ENCODE assay signal across 33 cellular contexts in genomic region chr20:8254911-8255582, GRCh38.
DNase-seq lines count a peak whose midpoint lies in the region; ATAC-seq, FAIRE-seq and TF ChIP-seq lines count a peak whose summit lies in the region.
"Had no signal": no experiment of that assay in that cellular context is flagged by ENCODE, and none has a peak within 500 bp of the region (broad histone marks: within the 10 kb centered on the region; RNA-seq: fewer than 3 reads in every experiment).

No MANE protein-coding gene starts in this region.

- H3K4me1 ChIP-seq in H1 (replicated peaks in 1 of 4; ENCODE audit: control insufficient read depth in 3 of 4, insufficient read depth in 4 of 4, low read length in 3 of 4) (no peaks in the 10 kb centered on the region), OCI-LY7 (ENCODE audit: insufficient read depth, low read length, poor library complexity, severe bottlenecking) (peaks cover 12% of the 10 kb centered on the region)
- H3K4me1 ChIP-seq: A549, right atrium auricular region had no signal

- H3K9me3 Mint-ChIP-seq in CD4-positive, alpha-beta T cell = no peaks in the 10 kb centered on the region
- no peaks in the 10 kb centered on the region for H3K9me3 Mint-ChIP-seq in progenitor cell of endocrine pancreas (ENCODE audit: low read depth)
- no peaks in the 10 kb centered on the region for H3K9me3 Mint-ChIP-seq in activated CD8-positive, alpha-beta T cell treated with anti-CD3 and anti-CD28 coated beads for 36 hours
- H3K9me3 Mint-ChIP-seq: activated CD4-positive, alpha-beta T cell treated with anti-CD3 and anti-CD28 coated beads, Interleukin-2, amount 10 ng/mL, durations not matched to agents 7 days and 5 days; central memory CD8-positive, alpha-beta T cell; endodermal cell; stimulated activated naive CD8-positive, alpha-beta T cell treated with anti-CD3 and anti-CD28 coated beads, Interleukin-15, amount 100 ng/mL, for 72 hours; WTC11 had no signal

- WGBS in H1 (ENCODE audit: extremely low coverage in 1 of 2, insufficient coverage in 1 of 2, insufficient read length in 1 of 2, insufficient replicate concordance in 2 of 2, low coverage in 1 of 2, low lambda C conversion rate in 2 of 2, missing lambda C conversion rate in 1 of 2), 2 experiments = 84% methylated on average over 4 of the region's 4 CpGs; no CpG with 5 or more reads in 1 of the 2 experiments

- no peak overlapping the region for H2BK12ac ChIP-seq in H1 (ENCODE audit: low read depth, low read length)

- H3K9ac ChIP-seq in H1 (replicated peaks in 1 of 4; ENCODE audit: extremely low read depth in 1 of 4, low read depth in 3 of 4, low read length in 3 of 4) = no peak overlapping the region
- H3K9ac ChIP-seq: BLaER1, parathyroid adenoma had no signal

- no peak for ATAC-seq in CD4-positive, alpha-beta T cell (ENCODE audit: poor library complexity)
- ATAC-seq in activated CD8-positive, alpha-beta T cell treated with anti-CD3 and anti-CD28 coated beads for 36 hours = no peak
- ATAC-seq: A549; K562; left lobe of liver; stimulated activated naive CD8-positive, alpha-beta T cell treated with anti-CD3 and anti-CD28 coated beads, Interleukin-15, amount 100 ng/mL, for 72 hours; WTC11 had no signal

- no peaks in the 10 kb centered on the region for H3K79me1 ChIP-seq in H1 (ENCODE audit: low read depth, low read length)

- POLR2A ChIA-PET in AG04450 (lab: Yijun Ruan, JAX) (no interaction called here), H1 (lab: Charles Lee; ENCODE audit: partially characterized antibody) (no interaction called here), OCI-LY7 (lab: Charles Lee) (no interaction called here)
- POLR2A ChIA-PET in CD4-positive, alpha-beta T cell (lab: Charles Lee) = no interaction called here
- POLR2A ChIA-PET in activated CD8-positive, alpha-beta T cell treated with anti-CD3 and anti-CD28 coated beads for 36 hours (lab: Charles Lee) = interaction anchor here (0.7 kb wide), 1 partner anchor 447 kb away, joined by 3 read pairs; no protein-coding TSS in a partner anchor

- no peak overlapping the region for H2BK15ac ChIP-seq in H1 (ENCODE audit: low read length)

- no peaks in the 10 kb centered on the region for H3K27me3 Mint-ChIP-seq in CD4-positive, alpha-beta T cell
- H3K27me3 Mint-ChIP-seq in progenitor cell of endocrine pancreas = no peaks in the 10 kb centered on the region
- no peaks in the 10 kb centered on the region for H3K27me3 Mint-ChIP-seq in activated CD8-positive, alpha-beta T cell treated with anti-CD3 and anti-CD28 coated beads for 36 hours
- H3K27me3 Mint-ChIP-seq: activated CD4-positive, alpha-beta T cell treated with anti-CD3 and anti-CD28 coated beads, Interleukin-2, amount 10 ng/mL, durations not matched to agents 7 days and 5 days; activated naive CD8-positive, alpha-beta T cell; central memory CD8-positive, alpha-beta T cell; stimulated activated naive CD8-positive, alpha-beta T cell treated with anti-CD3 and anti-CD28 coated beads, Interleukin-15, amount 100 ng/mL, for 72 hours had no signal

- H3K9me2 ChIP-seq in OCI-LY7 (ENCODE audit: insufficient read depth, low read length) = no peaks in the 10 kb centered on the region

- no peak overlapping the region for H2BK120ac ChIP-seq in H1 (replicated peaks; ENCODE audit: low read depth, low read length)

- no peaks in the 10 kb centered on the region for H3K23me2 ChIP-seq in H1 (ENCODE audit: low read depth, low read length)

- BruUV-seq in OCI-LY7 (replicated peaks; lab: Mats Ljungman, UMichigan) = no TSS peak

- no peaks in the 10 kb centered on the region for H3K36me3 ChIP-seq in H1 (ENCODE audit: control insufficient read depth in 2 of 4, insufficient read depth in 4 of 4, low read length in 3 of 4)
- no peaks in the 10 kb centered on the region for H3K36me3 ChIP-seq in OCI-LY7 (ENCODE audit: insufficient read depth, low read length)
- H3K36me3 ChIP-seq: BLaER1, right atrium auricular region, thoracic aorta had no signal

- H2BK20ac ChIP-seq in H1 (ENCODE audit: low read length) = no peak overlapping the region

- no peak for TF ChIP-seq CTCF in AG04450 (IDR thresholded peaks at IDR 0.05; ENCODE audit: low read depth, low read length)
- no peak for TF ChIP-seq CTCF in H1 (IDR thresholded peaks at IDR 0.05; ENCODE audit: control extremely low read depth in 1 of 3, insufficient read depth in 1 of 3, low read depth in 1 of 3, low read length in 3 of 3)
- TF ChIP-seq CTCF in foreskin fibroblast (IDR thresholded peaks at IDR 0.05; ENCODE audit: low read depth, low read length) = no peak
- no peak for TF ChIP-seq CTCF in OCI-LY7 (conservative IDR thresholded peaks at IDR 0.05; ENCODE audit: low read length)
- TF ChIP-seq CTCF in CD4-positive, alpha-beta T cell (IDR thresholded peaks at IDR 0.05) = no peak
- TF ChIP-seq CTCF in progenitor cell of endocrine pancreas (IDR thresholded peaks at IDR 0.05; ENCODE audit: unreplicated experiment) = no peak
- TF ChIP-seq CTCF in activated CD8-positive, alpha-beta T cell treated with anti-CD3 and anti-CD28 coated beads for 36 hours (IDR thresholded peaks at IDR 0.05) = no peak

- no peak overlapping the region for H3K14ac ChIP-seq in H1 (ENCODE audit: insufficient read length)

- CTCF ChIA-PET in AG04450 (lab: Charles Lee) (no interaction called here), H1 (lab: Charles Lee; ENCODE audit: partially characterized antibody) (no interaction called here), OCI-LY7 (lab: Charles Lee; ENCODE audit: unreplicated experiment) (no interaction called here)
- CTCF ChIA-PET in CD4-positive, alpha-beta T cell (lab: Charles Lee) = no interaction called here
- CTCF ChIA-PET in activated CD8-positive, alpha-beta T cell treated with anti-CD3 and anti-CD28 coated beads for 36 hours (lab: Charles Lee) = no interaction called here

- no peaks in the 10 kb centered on the region for H4K20me1 ChIP-seq in H1 (replicated peaks in 1 of 2; ENCODE audit: control insufficient read depth in 1 of 2, insufficient read depth in 2 of 2, low read length in 2 of 2)
- no peaks in the 10 kb centered on the region for H4K20me1 ChIP-seq in OCI-LY7 (ENCODE audit: insufficient read depth, low read length)
- H4K20me1 ChIP-seq: BLaER1 had no signal

- TF ChIP-seq RAD21 in H1 (IDR thresholded peaks at IDR 0.05 in 1 of 2, conservative IDR thresholded peaks at IDR 0.05 in 1 of 2; ENCODE audit: low read depth in 2 of 2, low read length in 2 of 2) = no peak

- H4K5ac ChIP-seq in H1 (ENCODE audit: insufficient read length, low read depth, low read length) = no peak overlapping the region

- H3K4me3 ChIP-seq in AG04450 (ENCODE audit: low read depth, low read length) = no peak overlapping the region
- H3K4me3 ChIP-seq in H1 (ENCODE audit: extremely low read depth in 1 of 4, insufficient read depth in 2 of 4, low read depth in 3 of 4, low read length in 4 of 4) = no peak overlapping the region
- no peak overlapping the region for H3K4me3 ChIP-seq in foreskin fibroblast (ENCODE audit: low read depth in 1 of 2, low read length in 2 of 2)
- no peak overlapping the region for H3K4me3 ChIP-seq in OCI-LY7 (ENCODE audit: low read depth, low read length, poor library complexity, severe bottlenecking)
- H3K4me3 ChIP-seq: A549, BLaER1, K562, right atrium auricular region, thoracic aorta had no signal

- H3K23ac ChIP-seq in H1 (ENCODE audit: insufficient read length) = peak overlapping the region; percentile 92

- H2AFZ ChIP-seq in H1 (ENCODE audit: low read length) (no peak overlapping the region), OCI-LY7 (ENCODE audit: low read length) (no peak overlapping the region)
- H2AFZ ChIP-seq: parathyroid adenoma had no signal

- H3K27ac ChIP-seq in AG04450 (ENCODE audit: low read depth, low read length) = no peak overlapping the region
- H3K27ac ChIP-seq in H1 (ENCODE audit: low read depth, low read length) = no peak overlapping the region
- no peak overlapping the region for H3K27ac ChIP-seq in OCI-LY7 (ENCODE audit: low read depth, low read length, poor library complexity, severe bottlenecking)
- H3K27ac ChIP-seq in CD4-positive, alpha-beta T cell (ENCODE audit: low read depth, low read length) = no peak overlapping the region
- H3K27ac ChIP-seq: A549, BLaER1, parathyroid adenoma, right atrium auricular region, thoracic aorta had no signal

- no peaks in the 10 kb centered on the region for H3K4me1 Mint-ChIP-seq in CD4-positive, alpha-beta T cell (ENCODE audit: low read depth)
- peaks cover 17% of the 10 kb centered on the region for H3K4me1 Mint-ChIP-seq in progenitor cell of endocrine pancreas (ENCODE audit: low read depth)
- no peaks in the 10 kb centered on the region for H3K4me1 Mint-ChIP-seq in activated CD8-positive, alpha-beta T cell treated with anti-CD3 and anti-CD28 coated beads for 36 hours (ENCODE audit: low read depth)
- H3K4me1 Mint-ChIP-seq: activated CD4-positive, alpha-beta T cell treated with anti-CD3 and anti-CD28 coated beads, Interleukin-2, amount 10 ng/mL, durations not matched to agents 7 days and 5 days; endodermal cell; stimulated activated naive CD8-positive, alpha-beta T cell treated with anti-CD3 and anti-CD28 coated beads, Interleukin-15, amount 100 ng/mL, for 72 hours; WTC11 had no signal

- no peaks in the 10 kb centered on the region for H3K36me3 Mint-ChIP-seq in CD4-positive, alpha-beta T cell (ENCODE audit: low read depth)
- H3K36me3 Mint-ChIP-seq in progenitor cell of endocrine pancreas (ENCODE audit: insufficient read depth) = no peaks in the 10 kb centered on the region
- no peaks in the 10 kb centered on the region for H3K36me3 Mint-ChIP-seq in activated CD8-positive, alpha-beta T cell treated with anti-CD3 and anti-CD28 coated beads for 36 hours (ENCODE audit: low read depth)
- H3K36me3 Mint-ChIP-seq: activated naive CD8-positive, alpha-beta T cell; WTC11 had no signal

- no peak for TF ChIP-seq POLR2A in H1 (IDR thresholded peaks at IDR 0.05; ENCODE audit: control extremely low read depth in 1 of 2, low read depth in 2 of 2, low read length in 2 of 2)

- H2AK5ac ChIP-seq in H1 (ENCODE audit: low read depth, low read length) = no peak overlapping the region

- H3K27ac Mint-ChIP-seq in CD4-positive, alpha-beta T cell = no peak overlapping the region
- no peak overlapping the region for H3K27ac Mint-ChIP-seq in progenitor cell of endocrine pancreas
- H3K27ac Mint-ChIP-seq in activated CD8-positive, alpha-beta T cell treated with anti-CD3 and anti-CD28 coated beads for 36 hours = no peak overlapping the region
- H3K27ac Mint-ChIP-seq: activated CD4-positive, alpha-beta T cell treated with anti-CD3 and anti-CD28 coated beads, Interleukin-2, amount 10 ng/mL, durations not matched to agents 7 days and 5 days; activated naive CD8-positive, alpha-beta T cell; endodermal cell; stimulated activated naive CD8-positive, alpha-beta T cell treated with anti-CD3 and anti-CD28 coated beads, Interleukin-15, amount 100 ng/mL, for 72 hours; WTC11 had no signal

- H3K9me3 ChIP-seq in AG04450 (ENCODE audit: control insufficient read depth, insufficient read depth, low read length) (no peaks in the 10 kb centered on the region), H1 (ENCODE audit: insufficient read depth in 2 of 2, low read depth in 1 of 2, low read length in 1 of 2) (no peaks in the 10 kb centered on the region), OCI-LY7 (ENCODE audit: low read length) (no peaks in the 10 kb centered on the region)
- no peaks in the 10 kb centered on the region for H3K9me3 ChIP-seq in CD4-positive, alpha-beta T cell (ENCODE audit: control insufficient read depth, low read length)
- H3K9me3 ChIP-seq: A549, BLaER1, right atrium auricular region, thoracic aorta had no signal

- H3K79me2 ChIP-seq in H1 (ENCODE audit: control insufficient read depth in 1 of 2, insufficient read depth in 2 of 2, low read length in 2 of 2) (no peaks in the 10 kb centered on the region), OCI-LY7 (ENCODE audit: insufficient read depth, low read depth, low read length) (no peaks in the 10 kb centered on the region)

- no peak overlapping the region for H3K4ac ChIP-seq in H1 (replicated peaks; ENCODE audit: insufficient read length, low read depth, low read length)

- no peak overlapping the region for H3K56ac ChIP-seq in H1 (replicated peaks; ENCODE audit: insufficient read length, low read depth, low read length)

- H3K4me2 ChIP-seq in H1 (ENCODE audit: insufficient read depth in 1 of 2, low read depth in 2 of 2, low read length in 2 of 2) = no peak overlapping the region
- H3K4me2 ChIP-seq in OCI-LY7 (ENCODE audit: low read length) = no peak overlapping the region
- H3K4me2 ChIP-seq: A549, BLaER1 had no signal

- no peak overlapping the region for H2BK5ac ChIP-seq in H1 (ENCODE audit: low read depth, low read length)

- H4K91ac ChIP-seq in H1 (replicated peaks; ENCODE audit: insufficient read length, low read length) = no peak overlapping the region

- no peak for FAIRE-seq in H1 (lab: Jason Lieb, UNC)
- FAIRE-seq: G401.6, HTR-8/SVneo, islet of Langerhans, K562, urothelium cell line had no signal

- intact Hi-C loops in OCI-LY7 (cut with micrococcal nuclease; ENCODE audit: unreplicated experiment) = loop anchor here (5.0 kb wide), 1 partner anchor 208 kb away; no protein-coding TSS in a partner anchor
- intact Hi-C loops in CD4-positive, alpha-beta T cell (cut with DNase I, micrococcal nuclease) = no loop called here
- intact Hi-C loops in activated CD8-positive, alpha-beta T cell treated with anti-CD3 and anti-CD28 coated beads for 36 hours (cut with micrococcal nuclease) = no loop called here

- no peaks in the 10 kb centered on the region for H3K27me3 ChIP-seq in AG04450 (ENCODE audit: control insufficient read depth, insufficient read depth, low read length)
- H3K27me3 ChIP-seq in H1 (replicated peaks in 1 of 4; ENCODE audit: control insufficient read depth in 3 of 4, extremely low read depth in 1 of 4, insufficient read depth in 3 of 4, low read length in 3 of 4) = no peaks in the 10 kb centered on the region
- no peaks in the 10 kb centered on the region for H3K27me3 ChIP-seq in CD4-positive, alpha-beta T cell (ENCODE audit: control insufficient read depth, insufficient read depth, low read length)
- H3K27me3 ChIP-seq: BLaER1, right atrium auricular region had no signal

- no peak overlapping the region for H3K4me3 Mint-ChIP-seq in CD4-positive, alpha-beta T cell
- H3K4me3 Mint-ChIP-seq in progenitor cell of endocrine pancreas (ENCODE audit: low read depth) = no peak overlapping the region
- H3K4me3 Mint-ChIP-seq in activated CD8-positive, alpha-beta T cell treated with anti-CD3 and anti-CD28 coated beads for 36 hours = no peak overlapping the region
- H3K4me3 Mint-ChIP-seq: activated CD4-positive, alpha-beta T cell treated with anti-CD3 and anti-CD28 coated beads, Interleukin-2, amount 10 ng/mL, durations not matched to agents 7 days and 5 days; activated naive CD8-positive, alpha-beta T cell; central memory CD8-positive, alpha-beta T cell; endodermal cell; neural crest cell; stimulated activated naive CD8-positive, alpha-beta T cell treated with anti-CD3 and anti-CD28 coated beads, Interleukin-15, amount 100 ng/mL, for 72 hours; WTC11 had no signal

- peak; percentile 42 for DNase-seq in AG04450 (ENCODE audit: low read depth, low spot score)
- DNase-seq in HCEC 1CT = peak; percentile 73
- no peak for DNase-seq in H1 (ENCODE audit: low read depth in 1 of 2, low spot score in 2 of 2)
- DNase-seq in foreskin fibroblast = peak; percentile 40 to 71
- no peak for DNase-seq in OCI-LY7 (ENCODE audit: low spot score)
- DNase-seq in CD4-positive, alpha-beta T cell = no peak
- no peak for DNase-seq in progenitor cell of endocrine pancreas (ENCODE audit: low spot score, unreplicated experiment)
- DNase-seq in activated CD8-positive, alpha-beta T cell treated with anti-CD3 and anti-CD28 coated beads for 36 hours = no peak
- DNase-seq: activated CD4-positive, alpha-beta T cell treated with anti-CD3 and anti-CD28 coated beads, Interleukin-2, amount 10 ng/mL, durations not matched to agents 7 days and 5 days; activated effector memory CD4-positive, alpha-beta T cell treated with anti-CD3 and anti-CD28 coated beads, Interleukin-2, amount 50 U/mL, for 16 hours; activated T-cell treated with anti-CD3 and anti-CD28 coated beads, Interleukin-2, amount 50 U/mL, for 1 hour; aorta; dermis blood vessel endothelial cell; endodermal cell; mesendoderm; NCI-H1092 treated with DMSO at 0.1 percent for 48 hours; NCI-H187; stimulated activated naive CD8-positive, alpha-beta T cell treated with anti-CD3 and anti-CD28 coated beads, Interleukin-15, amount 100 ng/mL, for 72 hours had no signal

- TF ChIP-seq EP300 in H1 (IDR thresholded peaks at IDR 0.05; ENCODE audit: borderline replicate concordance in 1 of 2, low read depth in 2 of 2, low read length in 2 of 2) = no peak

- H3K18ac ChIP-seq in H1 (ENCODE audit: extremely low read depth, low read length) = no peak overlapping the region

- no peak overlapping the region for H4K8ac ChIP-seq in H1 (ENCODE audit: extremely low read depth, insufficient read depth, low read length)

Comparison
In these comparisons a context has a peak if more than half of its experiments do, and no peak if none do; other contexts are left out.
1. DNase-seq: peak in AG04450 (single experiment), HCEC 1CT (single experiment) and foreskin fibroblast (2 of 2); none in H1 (0 of 2), OCI-LY7 (single experiment), CD4-positive, alpha-beta T cell (0 of 10), progenitor cell of endocrine pancreas (single experiment) and activated CD8-positive, alpha-beta T cell treated with anti-CD3 and anti-CD28 coated beads for 36 hours (single experiment).